ENCODE assay signal across 3 cellular contexts in the genomic region with DNA sequence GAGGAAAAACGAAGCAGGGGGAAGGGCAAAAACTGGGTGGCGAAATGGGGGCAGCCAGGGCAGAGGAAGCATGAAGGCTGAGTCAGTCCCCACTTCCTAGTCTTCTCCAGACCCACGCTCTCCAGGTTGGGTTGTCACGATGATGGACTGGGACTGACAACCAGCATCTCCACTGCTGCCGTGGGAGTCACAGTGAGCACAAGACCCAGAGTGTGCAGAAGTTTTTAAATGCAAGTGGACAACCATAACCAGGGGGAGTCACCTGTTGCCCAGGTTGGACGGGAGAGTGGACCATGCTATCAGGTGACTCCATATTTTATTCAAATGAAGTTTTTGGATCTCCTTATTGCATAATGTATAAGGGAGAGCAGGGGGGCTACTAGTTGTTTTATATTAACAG.
"Had no signal": no experiment of that assay in that cellular context is flagged by ENCODE, and none has a peak within 500 bp of the region (broad histone marks: within the 10 kb centered on the region; RNA-seq: fewer than 3 reads in every experiment).

No MANE protein-coding gene starts in this region.

- DNase-seq: GDM1, GF-D8 had no signal

- H3K4me3 ChIP-seq: GM12878 had no signal
